ENCODE assay signal across 14 cellular contexts in the genomic region with DNA sequence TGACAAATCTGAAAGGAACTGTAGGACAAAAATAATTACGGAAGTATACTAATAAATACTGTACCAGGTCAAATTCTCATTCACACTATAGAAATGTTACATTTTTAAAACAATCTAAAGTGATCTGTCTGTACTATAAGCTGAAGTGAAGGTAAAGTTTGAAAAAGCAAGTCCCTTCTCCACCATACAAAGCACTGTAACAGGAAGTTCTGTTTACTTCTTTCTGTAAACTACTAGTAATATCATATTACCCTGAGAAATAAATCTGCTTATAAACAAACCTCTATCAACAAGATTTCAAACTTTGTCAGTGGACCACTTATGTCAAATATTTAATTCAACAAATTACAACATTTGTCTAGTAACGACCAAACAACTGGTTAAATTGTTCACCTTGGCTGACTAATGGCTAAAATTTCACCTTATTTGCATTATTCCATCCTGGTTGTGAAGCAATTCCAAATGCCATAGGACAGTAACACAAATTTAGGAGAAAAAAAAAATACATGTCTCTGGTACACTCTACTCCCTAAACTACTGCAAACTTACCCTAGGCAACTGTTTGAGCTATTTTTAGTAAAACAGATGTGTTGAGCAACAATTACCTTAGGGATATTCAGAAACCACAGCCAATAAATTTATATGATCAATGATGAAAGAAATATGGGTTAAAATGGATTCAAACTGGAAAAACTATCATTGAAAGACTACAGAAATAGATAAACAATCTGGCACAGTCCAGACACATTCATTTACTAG.
A peak's percentile ranks its signal among the peaks of the same experiment; 100 is the strongest.
DNase-seq lines count a peak whose midpoint lies in the region; ATAC-seq, FAIRE-seq and TF ChIP-seq lines count a peak whose summit lies in the region.
"Had no signal": no experiment of that assay in that cellular context is flagged by ENCODE, and none has a peak within 500 bp of the region (broad histone marks: within the 10 kb centered on the region; RNA-seq: fewer than 3 reads in every experiment).

No MANE protein-coding gene starts in this region.

- H3K4me2 ChIP-seq in astrocyte (ENCODE audit: low read length), result no peak overlapping the region

- H3K4me3 Mint-ChIP-seq in CD4-positive, CD25-positive, alpha-beta regulatory T cell, result peak overlapping the region; percentile 59 to 89 (median 80)
- no peak overlapping the region for H3K4me3 Mint-ChIP-seq in astrocyte (ENCODE audit: unreplicated experiment)
- H3K4me3 Mint-ChIP-seq in natural killer cell, result peak overlapping the region; percentile 21

- H3K27ac Mint-ChIP-seq in CD4-positive, CD25-positive, alpha-beta regulatory T cell, result peak overlapping the region in 2 of 3 donors; percentile 21 to 32
- peak overlapping the region; percentile 66 for H3K27ac Mint-ChIP-seq in astrocyte (ENCODE audit: unreplicated experiment)
- H3K27ac Mint-ChIP-seq in natural killer cell, result peak overlapping the region; percentile 15 to 18

- no peaks in the 10 kb centered on the region for H3K9me3 ChIP-seq in CD4-positive, CD25-positive, alpha-beta regulatory T cell (ENCODE audit: control insufficient read depth in 2 of 2, low read length in 2 of 2)
- no peaks in the 10 kb centered on the region for H3K9me3 ChIP-seq in HEK293 (ENCODE audit: control insufficient read depth, insufficient read depth, low read depth, low read length)
- H3K9me3 ChIP-seq in astrocyte (ENCODE audit: insufficient read depth, low read depth, low read length), result no peaks in the 10 kb centered on the region
- H3K9me3 ChIP-seq in BE2C, result no peaks in the 10 kb centered on the region

- no peak for ATAC-seq in CD4-positive, CD25-positive, alpha-beta regulatory T cell (ENCODE audit: low read depth in 2 of 2)
- no peak for ATAC-seq in natural killer cell

- H3K79me2 ChIP-seq in astrocyte (ENCODE audit: insufficient read depth, low read length), result peaks cover 99% of the 10 kb centered on the region

- DNase-seq in CD4-positive, CD25-positive, alpha-beta regulatory T cell, result no peak
- DNase-seq in astrocyte (ENCODE audit: low read depth) (no peak), natural killer cell (no peak), BE2C (no peak), NCI-H2029 (lab: John Stamatoyannopoulos, UW) (no peak), putamen (ENCODE audit: low spot score) (no peak), DMS153 (lab: John Stamatoyannopoulos, UW) (no peak)
- DNase-seq: activated effector memory CD4-positive, alpha-beta T cell treated with Interleukin-2 at 50 U/mL for 16 hours; central memory CD4-positive, alpha-beta T cell; H7; KBM-7; SHP77; stimulated activated CD4-positive, alpha-beta T cell treated with anti-CD3 and anti-CD28 coated beads, Interleukin-15, amount 100 ng/mL, for 24 hours had no signal

- H3K36me3 ChIP-seq in CD4-positive, CD25-positive, alpha-beta regulatory T cell (ENCODE audit: control insufficient read depth, insufficient read depth, low read length), result peaks cover 15% of the 10 kb centered on the region
- peaks cover 0 to 2% of the 10 kb centered on the region in 2 experiments; a peak in 2 of 3 replicates for H3K36me3 ChIP-seq in HEK293 (ENCODE audit: control insufficient read depth in 2 of 2, insufficient read depth in 1 of 2, low read length in 2 of 2)
- peaks cover 12% of the 10 kb centered on the region for H3K36me3 ChIP-seq in astrocyte (ENCODE audit: insufficient read depth, low read length)
- H3K36me3 ChIP-seq in BE2C, result peaks cover 17% of the 10 kb centered on the region

- no peak overlapping the region for H3K27ac ChIP-seq in CD4-positive, CD25-positive, alpha-beta regulatory T cell (ENCODE audit: insufficient read depth, low read length, poor library complexity, severe bottlenecking)
- H3K27ac ChIP-seq in HEK293 (ENCODE audit: extremely low read depth, low read depth, low read length), result no peak overlapping the region
- H3K27ac ChIP-seq in astrocyte (ENCODE audit: low read depth, low read length), result no peak overlapping the region

- H3K9me3 Mint-ChIP-seq in CD4-positive, CD25-positive, alpha-beta regulatory T cell, result no peaks in the 10 kb centered on the region
- peaks cover 2% of the 10 kb centered on the region for H3K9me3 Mint-ChIP-seq in astrocyte (ENCODE audit: unreplicated experiment)
- H3K9me3 Mint-ChIP-seq in natural killer cell, result no peaks in the 10 kb centered on the region

- H4K20me1 ChIP-seq in astrocyte (ENCODE audit: insufficient read depth, low read length), result peaks cover 88% of the 10 kb centered on the region

- peaks cover 32% of the 10 kb centered on the region for H3K36me3 Mint-ChIP-seq in CD4-positive, CD25-positive, alpha-beta regulatory T cell
- H3K36me3 Mint-ChIP-seq in astrocyte (ENCODE audit: low read depth, unreplicated experiment) (no peaks in the 10 kb centered on the region), natural killer cell (no peaks in the 10 kb centered on the region)

- peak; percentile 41 for FAIRE-seq in astrocyte (lab: Jason Lieb, UNC)

- intact Hi-C loops in natural killer cell (cut with micrococcal nuclease), result no loop called here

- H2AFZ ChIP-seq in astrocyte (ENCODE audit: low read depth, low read length), result no peak overlapping the region

- H3K9ac ChIP-seq in astrocyte (ENCODE audit: low read length), result no peak overlapping the region

- CTCF ChIA-PET in HEK293 (lab: Yijun Ruan, JAX), result interaction anchor here (0.6 kb wide), 1 partner anchor 509 kb away, joined by 5 read pairs; no protein-coding TSS in a partner anchor

- POLR2A ChIA-PET in HEK293 (lab: Yijun Ruan, JAX), result no interaction called here

- TF ChIP-seq CTCF in HEK293 (tag by site-specific recombination; IDR thresholded peaks at IDR 0.05) (no peak), astrocyte (IDR thresholded peaks at IDR 0.05; ENCODE audit: insufficient read depth, low read depth, low read length) (no peak), natural killer cell (IDR thresholded peaks at IDR 0.05) (no peak), BE2C (IDR thresholded peaks at IDR 0.05; ENCODE audit: low read depth, low read length) (no peak)

- H3K27me3 Mint-ChIP-seq in CD4-positive, CD25-positive, alpha-beta regulatory T cell, result no peaks in the 10 kb centered on the region
- H3K27me3 Mint-ChIP-seq in astrocyte (ENCODE audit: low read depth, unreplicated experiment), result no peaks in the 10 kb centered on the region
- no peaks in the 10 kb centered on the region for H3K27me3 Mint-ChIP-seq in natural killer cell (ENCODE audit: low read depth in 2 of 2)

- H3K4me1 Mint-ChIP-seq in CD4-positive, CD25-positive, alpha-beta regulatory T cell, result peaks cover 65 to 89% (median 79%) of the 10 kb centered on the region in 4 donors
- H3K4me1 Mint-ChIP-seq in astrocyte (ENCODE audit: low read depth, unreplicated experiment), result peaks cover 22% of the 10 kb centered on the region
- H3K4me1 Mint-ChIP-seq in natural killer cell, result peaks cover 52 to 61% of the 10 kb centered on the region in 2 donors

- peaks cover 84% of the 10 kb centered on the region for H3K4me1 ChIP-seq in CD4-positive, CD25-positive, alpha-beta regulatory T cell (ENCODE audit: control insufficient read depth, insufficient read depth, low read length, poor library complexity, severe bottlenecking)
- peaks cover 4% of the 10 kb centered on the region for H3K4me1 ChIP-seq in HEK293 (ENCODE audit: control insufficient read depth, insufficient read depth, low read length)
- peaks cover 4% of the 10 kb centered on the region for H3K4me1 ChIP-seq in astrocyte (ENCODE audit: insufficient read depth, low read length)
- H3K4me1 ChIP-seq in BE2C, result peaks cover 10% of the 10 kb centered on the region

- no peaks in the 10 kb centered on the region for H3K27me3 ChIP-seq in CD4-positive, CD25-positive, alpha-beta regulatory T cell (ENCODE audit: control insufficient read depth, insufficient read depth, low read length)
- H3K27me3 ChIP-seq in astrocyte (ENCODE audit: insufficient read depth, low read length), result no peaks in the 10 kb centered on the region
- H3K27me3 ChIP-seq in BE2C, result no peaks in the 10 kb centered on the region

- peak overlapping the region; percentile 41 for H3K4me3 ChIP-seq in CD4-positive, CD25-positive, alpha-beta regulatory T cell (ENCODE audit: low read depth, low read length)
- H3K4me3 ChIP-seq in HEK293 (ENCODE audit: low read depth, low read length) (no peak overlapping the region), astrocyte (ENCODE audit: insufficient read depth, low read depth, low read length) (no peak overlapping the region), BE2C (ENCODE audit: low read depth, low read length) (no peak overlapping the region)

TF ChIP-seq in HEK293, 187 proteins besides CTCF, POLR2A, EP300 and RAD21:
- TF ChIP-seq, protein P1, sequence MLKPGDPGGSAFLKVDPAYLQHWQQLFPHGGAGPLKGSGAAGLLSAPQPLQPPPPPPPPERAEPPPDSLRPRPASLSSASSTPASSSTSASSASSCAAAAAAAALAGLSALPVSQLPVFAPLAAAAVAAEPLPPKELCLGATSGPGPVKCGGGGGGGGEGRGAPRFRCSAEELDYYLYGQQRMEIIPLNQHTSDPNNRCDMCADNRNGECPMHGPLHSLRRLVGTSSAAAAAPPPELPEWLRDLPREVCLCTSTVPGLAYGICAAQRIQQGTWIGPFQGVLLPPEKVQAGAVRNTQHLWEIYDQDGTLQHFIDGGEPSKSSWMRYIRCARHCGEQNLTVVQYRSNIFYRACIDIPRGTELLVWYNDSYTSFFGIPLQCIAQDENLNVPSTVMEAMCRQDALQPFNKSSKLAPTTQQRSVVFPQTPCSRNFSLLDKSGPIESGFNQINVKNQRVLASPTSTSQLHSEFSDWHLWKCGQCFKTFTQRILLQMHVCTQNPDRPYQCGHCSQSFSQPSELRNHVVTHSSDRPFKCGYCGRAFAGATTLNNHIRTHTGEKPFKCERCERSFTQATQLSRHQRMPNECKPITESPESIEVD (tag by site-specific recombination; IDR thresholded peaks at IDR 0.05), result 0 out of 2 replicates have a peak, but pooled peaks have one; percentile 18
- no peak for TF ChIP-seq ZBTB21 (tag by site-specific recombination; IDR thresholded peaks at IDR 0.05)
